1 cellular context compared by ENCODE assay signal in the genomic region with DNA sequence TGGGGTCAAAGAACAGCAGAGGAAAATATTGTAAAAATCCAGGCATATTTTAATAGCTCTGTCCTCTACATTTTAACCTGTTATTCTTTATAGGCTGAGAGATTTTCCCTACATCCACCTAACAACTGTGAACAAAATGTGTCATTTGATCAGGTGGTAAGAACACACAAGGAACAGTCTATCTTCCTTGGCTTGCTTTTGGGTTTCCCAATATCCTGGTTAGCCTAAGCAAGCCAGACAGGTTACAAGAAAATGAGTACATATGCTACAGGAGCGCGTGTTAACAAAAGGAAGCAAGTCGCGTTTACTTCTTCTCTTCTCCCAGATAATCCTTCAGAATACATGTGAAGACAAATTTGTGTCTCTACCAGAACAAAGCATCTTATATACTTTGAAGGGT.
TF ChIP-seq lines count a peak whose summit lies in the region.

No MANE protein-coding gene starts in this region.

TF ChIP-seq in GM12878, 131 proteins besides CTCF, POLR2A, EP300 and RAD21:
- TF ChIP-seq TCF7 (IDR thresholded peaks at IDR 0.05; ENCODE audit: borderline replicate concordance) = no peak
- TF ChIP-seq ZBED1 (IDR thresholded peaks at IDR 0.05; ENCODE audit: borderline replicate concordance) = no peak
- no peak for TF ChIP-seq JUNB (IDR thresholded peaks at IDR 0.05)
- TF ChIP-seq TCF3 (IDR thresholded peaks at IDR 0.05; ENCODE audit: borderline replicate concordance, insufficient read depth, low read depth, low read length) = no peak
- TF ChIP-seq KLF5 (IDR thresholded peaks at IDR 0.05; ENCODE audit: partially characterized antibody) = no peak
- TF ChIP-seq IKZF1 (conservative IDR thresholded peaks at IDR 0.05) = no peak
- TF ChIP-seq, protein P1, sequence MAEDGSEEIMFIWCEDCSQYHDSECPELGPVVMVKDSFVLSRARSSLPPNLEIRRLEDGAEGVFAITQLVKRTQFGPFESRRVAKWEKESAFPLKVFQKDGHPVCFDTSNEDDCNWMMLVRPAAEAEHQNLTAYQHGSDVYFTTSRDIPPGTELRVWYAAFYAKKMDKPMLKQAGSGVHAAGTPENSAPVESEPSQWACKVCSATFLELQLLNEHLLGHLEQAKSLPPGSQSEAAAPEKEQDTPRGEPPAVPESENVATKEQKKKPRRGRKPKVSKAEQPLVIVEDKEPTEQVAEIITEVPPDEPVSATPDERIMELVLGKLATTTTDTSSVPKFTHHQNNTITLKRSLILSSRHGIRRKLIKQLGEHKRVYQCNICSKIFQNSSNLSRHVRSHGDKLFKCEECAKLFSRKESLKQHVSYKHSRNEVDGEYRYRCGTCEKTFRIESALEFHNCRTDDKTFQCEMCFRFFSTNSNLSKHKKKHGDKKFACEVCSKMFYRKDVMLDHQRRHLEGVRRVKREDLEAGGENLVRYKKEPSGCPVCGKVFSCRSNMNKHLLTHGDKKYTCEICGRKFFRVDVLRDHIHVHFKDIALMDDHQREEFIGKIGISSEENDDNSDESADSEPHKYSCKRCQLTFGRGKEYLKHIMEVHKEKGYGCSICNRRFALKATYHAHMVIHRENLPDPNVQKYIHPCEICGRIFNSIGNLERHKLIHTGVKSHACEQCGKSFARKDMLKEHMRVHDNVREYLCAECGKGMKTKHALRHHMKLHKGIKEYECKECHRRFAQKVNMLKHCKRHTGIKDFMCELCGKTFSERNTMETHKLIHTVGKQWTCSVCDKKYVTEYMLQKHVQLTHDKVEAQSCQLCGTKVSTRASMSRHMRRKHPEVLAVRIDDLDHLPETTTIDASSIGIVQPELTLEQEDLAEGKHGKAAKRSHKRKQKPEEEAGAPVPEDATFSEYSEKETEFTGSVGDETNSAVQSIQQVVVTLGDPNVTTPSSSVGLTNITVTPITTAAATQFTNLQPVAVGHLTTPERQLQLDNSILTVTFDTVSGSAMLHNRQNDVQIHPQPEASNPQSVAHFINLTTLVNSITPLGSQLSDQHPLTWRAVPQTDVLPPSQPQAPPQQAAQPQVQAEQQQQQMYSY (CRISPR knock-in tag; IDR thresholded peaks at IDR 0.05) = no peak
- no peak for TF ChIP-seq NFXL1 (IDR thresholded peaks at IDR 0.05; ENCODE audit: borderline replicate concordance)
- TF ChIP-seq, protein P2, sequence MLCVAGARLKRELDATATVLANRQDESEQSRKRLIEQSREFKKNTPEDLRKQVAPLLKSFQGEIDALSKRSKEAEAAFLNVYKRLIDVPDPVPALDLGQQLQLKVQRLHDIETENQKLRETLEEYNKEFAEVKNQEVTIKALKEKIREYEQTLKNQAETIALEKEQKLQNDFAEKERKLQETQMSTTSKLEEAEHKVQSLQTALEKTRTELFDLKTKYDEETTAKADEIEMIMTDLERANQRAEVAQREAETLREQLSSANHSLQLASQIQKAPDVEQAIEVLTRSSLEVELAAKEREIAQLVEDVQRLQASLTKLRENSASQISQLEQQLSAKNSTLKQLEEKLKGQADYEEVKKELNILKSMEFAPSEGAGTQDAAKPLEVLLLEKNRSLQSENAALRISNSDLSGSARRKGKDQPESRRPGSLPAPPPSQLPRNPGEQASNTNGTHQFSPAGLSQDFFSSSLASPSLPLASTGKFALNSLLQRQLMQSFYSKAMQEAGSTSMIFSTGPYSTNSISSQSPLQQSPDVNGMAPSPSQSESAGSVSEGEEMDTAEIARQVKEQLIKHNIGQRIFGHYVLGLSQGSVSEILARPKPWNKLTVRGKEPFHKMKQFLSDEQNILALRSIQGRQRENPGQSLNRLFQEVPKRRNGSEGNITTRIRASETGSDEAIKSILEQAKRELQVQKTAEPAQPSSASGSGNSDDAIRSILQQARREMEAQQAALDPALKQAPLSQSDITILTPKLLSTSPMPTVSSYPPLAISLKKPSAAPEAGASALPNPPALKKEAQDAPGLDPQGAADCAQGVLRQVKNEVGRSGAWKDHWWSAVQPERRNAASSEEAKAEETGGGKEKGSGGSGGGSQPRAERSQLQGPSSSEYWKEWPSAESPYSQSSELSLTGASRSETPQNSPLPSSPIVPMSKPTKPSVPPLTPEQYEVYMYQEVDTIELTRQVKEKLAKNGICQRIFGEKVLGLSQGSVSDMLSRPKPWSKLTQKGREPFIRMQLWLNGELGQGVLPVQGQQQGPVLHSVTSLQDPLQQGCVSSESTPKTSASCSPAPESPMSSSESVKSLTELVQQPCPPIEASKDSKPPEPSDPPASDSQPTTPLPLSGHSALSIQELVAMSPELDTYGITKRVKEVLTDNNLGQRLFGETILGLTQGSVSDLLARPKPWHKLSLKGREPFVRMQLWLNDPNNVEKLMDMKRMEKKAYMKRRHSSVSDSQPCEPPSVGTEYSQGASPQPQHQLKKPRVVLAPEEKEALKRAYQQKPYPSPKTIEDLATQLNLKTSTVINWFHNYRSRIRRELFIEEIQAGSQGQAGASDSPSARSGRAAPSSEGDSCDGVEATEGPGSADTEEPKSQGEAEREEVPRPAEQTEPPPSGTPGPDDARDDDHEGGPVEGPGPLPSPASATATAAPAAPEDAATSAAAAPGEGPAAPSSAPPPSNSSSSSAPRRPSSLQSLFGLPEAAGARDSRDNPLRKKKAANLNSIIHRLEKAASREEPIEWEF (IDR thresholded peaks at IDR 0.05; ENCODE audit: insufficient replicate concordance, low read depth, low read length) = no peak
- TF ChIP-seq, protein P3, sequence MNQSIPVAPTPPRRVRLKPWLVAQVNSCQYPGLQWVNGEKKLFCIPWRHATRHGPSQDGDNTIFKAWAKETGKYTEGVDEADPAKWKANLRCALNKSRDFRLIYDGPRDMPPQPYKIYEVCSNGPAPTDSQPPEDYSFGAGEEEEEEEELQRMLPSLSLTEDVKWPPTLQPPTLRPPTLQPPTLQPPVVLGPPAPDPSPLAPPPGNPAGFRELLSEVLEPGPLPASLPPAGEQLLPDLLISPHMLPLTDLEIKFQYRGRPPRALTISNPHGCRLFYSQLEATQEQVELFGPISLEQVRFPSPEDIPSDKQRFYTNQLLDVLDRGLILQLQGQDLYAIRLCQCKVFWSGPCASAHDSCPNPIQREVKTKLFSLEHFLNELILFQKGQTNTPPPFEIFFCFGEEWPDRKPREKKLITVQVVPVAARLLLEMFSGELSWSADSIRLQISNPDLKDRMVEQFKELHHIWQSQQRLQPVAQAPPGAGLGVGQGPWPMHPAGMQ (IDR thresholded peaks at IDR 0.05; ENCODE audit: borderline replicate concordance) = no peak
- no peak for TF ChIP-seq BACH1 (IDR thresholded peaks at IDR 0.05; ENCODE audit: borderline replicate concordance)
- TF ChIP-seq, protein P4, sequence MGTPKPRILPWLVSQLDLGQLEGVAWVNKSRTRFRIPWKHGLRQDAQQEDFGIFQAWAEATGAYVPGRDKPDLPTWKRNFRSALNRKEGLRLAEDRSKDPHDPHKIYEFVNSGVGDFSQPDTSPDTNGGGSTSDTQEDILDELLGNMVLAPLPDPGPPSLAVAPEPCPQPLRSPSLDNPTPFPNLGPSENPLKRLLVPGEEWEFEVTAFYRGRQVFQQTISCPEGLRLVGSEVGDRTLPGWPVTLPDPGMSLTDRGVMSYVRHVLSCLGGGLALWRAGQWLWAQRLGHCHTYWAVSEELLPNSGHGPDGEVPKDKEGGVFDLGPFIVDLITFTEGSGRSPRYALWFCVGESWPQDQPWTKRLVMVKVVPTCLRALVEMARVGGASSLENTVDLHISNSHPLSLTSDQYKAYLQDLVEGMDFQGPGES (IDR thresholded peaks at IDR 0.05) = no peak
